Comparison of ENCODE assay signal across 16 cellular contexts in the genomic region with DNA sequence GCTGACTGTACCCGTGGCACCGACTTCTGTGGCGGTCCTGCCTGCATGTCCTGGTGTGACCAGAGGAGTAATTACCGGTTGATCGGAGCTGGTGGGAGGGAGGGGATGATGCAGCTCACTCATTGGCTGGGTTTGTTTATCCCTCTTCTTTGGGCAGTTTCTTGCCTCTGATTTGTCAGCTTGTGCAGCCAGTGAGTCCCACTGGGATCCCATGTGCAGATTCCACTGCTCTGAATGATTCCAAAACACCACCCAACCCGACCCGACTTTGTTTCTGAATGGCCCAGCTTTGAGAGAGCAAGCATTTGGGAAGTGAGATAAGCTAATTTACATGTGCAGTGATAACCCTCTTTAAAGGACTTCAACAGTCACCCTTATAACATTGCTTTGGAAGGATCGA. TPM values are rescaled to one million over a fixed set of nuclear protein-coding genes. Genes with fewer than 3 reads are reported as not detected.
A peak's percentile ranks its signal among the peaks of the same experiment; 100 is the strongest.
DNase-seq lines count a peak whose midpoint lies in the region; ATAC-seq, FAIRE-seq and TF ChIP-seq lines count a peak whose summit lies in the region.
"Had no signal": no experiment of that assay in that cellular context is flagged by ENCODE, and none has a peak within 500 bp of the region (broad histone marks: within the 10 kb centered on the region; RNA-seq: fewer than 3 reads in every experiment).

No MANE protein-coding gene starts in this region.

- H4K5ac ChIP-seq in mesendoderm (ENCODE audit: low read length) = no peak overlapping the region

- no peak for FAIRE-seq in endothelial cell of umbilical vein (lab: Jason Lieb, UNC)

- no peak for TF ChIP-seq POLR2A in endothelial cell of umbilical vein (IDR thresholded peaks at IDR 0.05; ENCODE audit: low read depth, low read length)
- TF ChIP-seq POLR2A in right lobe of liver (IDR thresholded peaks at IDR 0.05) = no peak

- H3K9ac ChIP-seq in endothelial cell of umbilical vein (replicated peaks; ENCODE audit: extremely low read depth, insufficient read depth, low read length) = no peak overlapping the region
- no peak overlapping the region for H3K9ac ChIP-seq in mesendoderm (ENCODE audit: low read length)

- peaks cover 5% of the 10 kb centered on the region for H3K79me1 ChIP-seq in mesendoderm (ENCODE audit: low read length)

- whole genome bisulfite sequencing in mesendoderm (ENCODE audit: extremely low coverage, insufficient coverage, low lambda C conversion rate) = no CpG with 5 or more reads among the region's 8 CpGs
- 74% methylated on average over 8 of the region's 8 CpGs for WGBS in right lobe of liver (ENCODE audit: insufficient coverage, low coverage, low lambda C conversion rate, missing lambda C conversion rate)

- H3K4me3 ChIP-seq in endothelial cell of umbilical vein (replicated peaks in 1 of 3; ENCODE audit: insufficient read depth in 1 of 3, low read depth in 1 of 3, low read length in 3 of 3) = no peak overlapping the region
- no peak overlapping the region for H3K4me3 ChIP-seq in mesendoderm (ENCODE audit: low read length)
- no peak overlapping the region for H3K4me3 ChIP-seq in right lobe of liver
- H3K4me3 ChIP-seq: HAP-1, SJCRH30 had no signal

- intact Hi-C loops in endothelial cell of umbilical vein (cut with micrococcal nuclease) (no loop called here), right lobe of liver (cut with DNase I) (no loop called here)

- H2BK120ac ChIP-seq in mesendoderm (ENCODE audit: low read depth, low read length) = no peak overlapping the region

- no peak overlapping the region for H2BK15ac ChIP-seq in mesendoderm (replicated peaks; ENCODE audit: low read depth)

- TF ChIP-seq CTCF in endothelial cell of umbilical vein (IDR thresholded peaks at IDR 0.05; ENCODE audit: extremely low read depth in 1 of 2, insufficient read depth in 1 of 2, low read depth in 1 of 2, low read length in 2 of 2) (no peak), right lobe of liver (IDR thresholded peaks at IDR 0.05) (no peak)

- H2AK5ac ChIP-seq in mesendoderm (ENCODE audit: low read length) = no peak overlapping the region

- H3K36me3 ChIP-seq in endothelial cell of umbilical vein (ENCODE audit: control insufficient read depth in 2 of 2, extremely low read depth in 1 of 2, insufficient read depth in 2 of 2, low read length in 2 of 2) = no peaks in the 10 kb centered on the region
- no peaks in the 10 kb centered on the region for H3K36me3 ChIP-seq in mesendoderm (ENCODE audit: control insufficient read depth, insufficient read depth, low read length)
- H3K36me3 ChIP-seq in right lobe of liver = no peaks in the 10 kb centered on the region
- H3K36me3 ChIP-seq: BE2C, HAP-1, SJCRH30 had no signal

- H3K4me1 ChIP-seq in endothelial cell of umbilical vein (ENCODE audit: control insufficient read depth, extremely low read depth, insufficient read depth, low read length) (no peaks in the 10 kb centered on the region), mesendoderm (ENCODE audit: control insufficient read depth, low read depth, low read length) (peaks cover 12% of the 10 kb centered on the region), right lobe of liver (no peaks in the 10 kb centered on the region)
- H3K4me1 ChIP-seq: BE2C, HAP-1 had no signal

- POLR2A ChIA-PET in endothelial cell of umbilical vein (lab: Charles Lee) = no interaction called here

- no peak overlapping the region for H4K8ac ChIP-seq in mesendoderm (ENCODE audit: low read depth, low read length)

- H3K9me1 ChIP-seq in endothelial cell of umbilical vein (replicated peaks; ENCODE audit: control insufficient read depth, extremely low read depth, insufficient read depth, low read length) = no peaks in the 10 kb centered on the region

- H3K4ac ChIP-seq in mesendoderm (ENCODE audit: low read depth, low read length) = no peak overlapping the region

- peaks cover 3 to 18% of the 10 kb centered on the region in 2 experiments for H3K27me3 ChIP-seq in endothelial cell of umbilical vein (ENCODE audit: control insufficient read depth in 2 of 2, insufficient read depth in 2 of 2, low read length in 2 of 2)
- H3K27me3 ChIP-seq in mesendoderm (ENCODE audit: insufficient read depth, low read length, poor library complexity) = no peaks in the 10 kb centered on the region
- H3K27me3 ChIP-seq in right lobe of liver = no peaks in the 10 kb centered on the region
- H3K27me3 ChIP-seq: SJCRH30 had no signal

- no peaks in the 10 kb centered on the region for H4K20me1 ChIP-seq in endothelial cell of umbilical vein (replicated peaks; ENCODE audit: control insufficient read depth, extremely low read depth, insufficient read depth, low read length)

- CTCF ChIA-PET in endothelial cell of umbilical vein (lab: Charles Lee) = interaction anchor here (0.9 to 2.1 kb wide), 2 partner anchors 9 to 11 kb away, joined by 3 to 5 read pairs; no protein-coding TSS in a partner anchor

- no peak for ATAC-seq in right lobe of liver
- no peak for ATAC-seq in GM19324 (IDR thresholded peaks at IDR 0.05; ENCODE audit: low FRiP score, unreplicated experiment)

- H3K4me2 ChIP-seq in endothelial cell of umbilical vein (ENCODE audit: insufficient read depth, low read length) (no peak overlapping the region), mesendoderm (ENCODE audit: low read length) (no peak overlapping the region)

- dilution Hi-C loops in endothelial cell of umbilical vein (cut with MboI; ENCODE audit: extremely low pct_ligation_motif_present, low sequenced_read_pairs) = no loop called here

- no peaks in the 10 kb centered on the region for H3K9me3 ChIP-seq in endothelial cell of umbilical vein (replicated peaks; ENCODE audit: control insufficient read depth, insufficient read depth, low read length)
- H3K9me3 ChIP-seq in right lobe of liver = no peaks in the 10 kb centered on the region
- H3K9me3 ChIP-seq: BE2C, HAP-1, SJCRH30 had no signal

- no TSS peak for BruUV-seq in endothelial cell of umbilical vein (replicated peaks; lab: Mats Ljungman, UMichigan)

- H3K23ac ChIP-seq in mesendoderm (ENCODE audit: low read length) = no peak overlapping the region

- H3K27ac ChIP-seq in endothelial cell of umbilical vein (ENCODE audit: insufficient read depth, low read depth, low read length) (no peak overlapping the region), mesendoderm (ENCODE audit: low read depth, low read length) (no peak overlapping the region), right lobe of liver (no peak overlapping the region)
- H3K27ac ChIP-seq: RWPE1, SJCRH30 had no signal

- DNase-seq in OCI-M1 (lab: John Stamatoyannopoulos, UW) (peak; percentile 60), endothelial cell of umbilical vein (ENCODE audit: low read depth, low spot score) (no peak), mesendoderm (peak; percentile 65), kidney tubule cell (ENCODE audit: low spot score) (no peak), right lobe of liver (no peak)
- DNase-seq in stimulated activated naive CD4-positive, alpha-beta T cell treated with Interleukin-2 at 50 U/mL for 16 hours (lab: John Stamatoyannopoulos, UW) = no peak
- DNase-seq: BE2C; CD8-positive, alpha-beta memory T cell; IMR-90; MV-4-11; NCI-H1436 treated with DMSO at 0.1 percent for 48 hours; NCI-H2081; SJCRH30 had no signal

- no peak overlapping the region for H3K56ac ChIP-seq in mesendoderm (ENCODE audit: low read length)

- H3K18ac ChIP-seq in mesendoderm (ENCODE audit: low read length) = peak overlapping the region; percentile 7

- H2BK5ac ChIP-seq in mesendoderm (ENCODE audit: low read length) = no peak overlapping the region

- no peak overlapping the region for H2AFZ ChIP-seq in endothelial cell of umbilical vein (ENCODE audit: low read depth, low read length)

- H3K79me2 ChIP-seq in endothelial cell of umbilical vein (ENCODE audit: control insufficient read depth, insufficient read depth, low read length) = no peaks in the 10 kb centered on the region
- peaks cover 9% of the 10 kb centered on the region for H3K79me2 ChIP-seq in mesendoderm (ENCODE audit: control insufficient read depth, insufficient read depth, low read length)

TF ChIP-seq in endothelial cell of umbilical vein, 7 proteins besides CTCF, POLR2A, EP300 and RAD21:
- TF ChIP-seq POLR2AphosphoS5 (IDR thresholded peaks at IDR 0.05; ENCODE audit: insufficient read depth, low read depth, low read length) (no peak), EZH2 (IDR thresholded peaks at IDR 0.05; ENCODE audit: borderline replicate concordance, low read depth, low read length, severe bottlenecking) (peak; percentile 65)

RNA-seq across cellular contexts. Expression of a gene that starts 13.8 kb away (rescaled TPM):
- total RNA-seq in endothelial cell of umbilical vein (0.12 and 0.18 TPM in 2 replicates), right lobe of liver (under 1 TPM; 0.12 to 0.82 (median 0.15) TPM)
- polyA plus RNA-seq in endothelial cell of umbilical vein = 0.03 and 0.06 TPM in 2 replicates
- 0.03 and 0.04 TPM in 2 replicates for polyA plus RNA-seq in endothelial cell of umbilical vein (2011; cell fraction: cytosol; rRNA removed)
- polyA plus RNA-seq in endothelial cell of umbilical vein (2011; cell fraction: nucleus; rRNA removed) = 0.21 and 0.32 TPM in 2 replicates
- polyA plus RNA-seq in endothelial cell of umbilical vein (2012) = 0.04 and 0.07 TPM in 2 replicates
- polyA minus RNA-seq in endothelial cell of umbilical vein = 0.13 and 0.27 TPM in 2 replicates
- not detected for polyA minus RNA-seq in endothelial cell of umbilical vein (2011; cell fraction: cytosol; rRNA and poly(A)+ RNA removed)
- 0.19 TPM in 1 of 2 replicates, not detected in the other for polyA minus RNA-seq in endothelial cell of umbilical vein (2011; cell fraction: nucleus; rRNA and poly(A)+ RNA removed)
- 10.2 TPM for polyA plus RNA-seq in mesendoderm (2013, experiment 1 of 2)
- polyA plus RNA-seq in mesendoderm (2013, experiment 2 of 2) = 10.5 TPM
- polyA plus RNA-seq: CD8-positive, alpha-beta memory T cell had no signal

Comparison
In these comparisons a context has a peak if more than half of its experiments do, and no peak if none do; other contexts are left out.
1. DNase-seq: peak in OCI-M1 (single experiment) and mesendoderm (single experiment); none in endothelial cell of umbilical vein (single experiment), kidney tubule cell (single experiment), right lobe of liver (0 of 3) and stimulated activated naive CD4-positive, alpha-beta T cell treated with Interleukin-2 at 50 U/mL for 16 hours (single experiment).